Comparison of ENCODE assay signal across 30 cellular contexts in the genomic region with DNA sequence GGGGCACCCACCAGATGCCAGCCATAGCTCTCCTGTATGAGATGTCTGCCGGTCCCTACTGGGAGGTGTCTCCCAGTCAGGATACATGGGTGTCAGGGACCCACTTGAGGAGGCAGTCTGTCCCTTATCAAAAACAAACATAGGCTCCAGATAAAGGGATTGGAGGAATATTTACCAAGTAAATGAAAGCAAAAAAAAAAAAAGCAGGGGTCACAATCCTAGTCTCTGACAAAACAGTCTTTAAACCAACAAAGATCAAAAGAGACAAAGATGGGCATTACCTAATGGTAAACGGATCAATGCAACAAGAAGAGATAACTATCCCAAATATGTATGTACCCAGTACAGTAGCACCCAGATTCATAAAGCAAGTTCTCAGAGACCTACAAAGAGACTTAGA.
"Had no signal": no experiment of that assay in that cellular context is flagged by ENCODE, and none has a peak within 500 bp of the region (broad histone marks: within the 10 kb centered on the region; RNA-seq: fewer than 3 reads in every experiment).

No MANE protein-coding gene starts in this region.

- DNase-seq: natural killer cell; occipital lobe; ovary; psoas muscle; right cardiac atrium; spleen; stimulated activated CD4-positive, alpha-beta T cell treated with anti-CD3 and anti-CD28 coated beads, Interleukin-12 subunit alpha, Interleukin-12 subunit beta, amount 100 ng/mL, for 4 hours; stimulated activated CD4-positive, alpha-beta T cell treated with anti-CD3 and anti-CD28 coated beads, Interleukin-1b, Interleukin-23, amount 100 ng/mL, for 48 hours; stimulated activated CD4-positive, alpha-beta T cell treated with anti-CD3 and anti-CD28 coated beads, Interleukin-4, amount 100 ng/mL, for 1 hour; stimulated activated CD4-positive, alpha-beta T cell treated with anti-CD3 and anti-CD28 coated beads, Interleukin-4, amount 100 ng/mL, for 4 hours; stimulated activated CD8-positive, alpha-beta memory T cell treated with anti-CD3 and anti-CD28 coated beads, Interleukin-4, amount 100 ng/mL, for 48 hours; stimulated activated naive CD4-positive, alpha-beta T cell; stimulated activated naive CD8-positive, alpha-beta T cell treated with anti-CD3 and anti-CD28 coated beads, Interleukin-15, amount 100 ng/mL, for 72 hours; stimulated activated naive CD8-positive, alpha-beta T cell treated with anti-CD3 and anti-CD28 coated beads, Interleukin-15, Interleukin-2, amounts not matched to agents 100 U/mL and 50 U/mL, for 24 hours; substantia nigra; testis; tibial artery; transverse colon; upper lobe of right lung; uterus had no signal

- H3K4me1 Mint-ChIP-seq: natural killer cell; nephron; neural progenitor cell; stimulated activated memory B cell treated with anti-CD40 and anti-IgM and Interleukin-4, amounts not matched to agents 10 μg/mL and 1 μg/mL and 100 μg/mL, for 72 hours; stimulated activated naive CD8-positive, alpha-beta T cell treated with anti-CD3 and anti-CD28 coated beads, Interleukin-15, amount 100 ng/mL, for 72 hours had no signal

- H3K4me2 ChIP-seq: neural progenitor cell, smooth muscle cell had no signal

- H3K79me2 ChIP-seq: parathyroid adenoma had no signal

- H3K27me3 ChIP-seq: neural progenitor cell, ovary, spleen, suprapubic skin, testis, tibial artery, transverse colon, upper lobe of right lung, uterus had no signal

- H3K27ac ChIP-seq: neural progenitor cell, ovary, parathyroid adenoma, psoas muscle, skin epidermis, spleen, suprapubic skin, testis, tibial artery, transverse colon, upper lobe of right lung, uterus had no signal

- H3K4me3 ChIP-seq: neural progenitor cell, ovary, psoas muscle, skin epidermis, smooth muscle cell, spleen, suprapubic skin, testis, tibial artery, transverse colon, upper lobe of right lung, uterus had no signal

- H3K36me3 ChIP-seq: neural progenitor cell, ovary, spleen, suprapubic skin, tibial artery, transverse colon, upper lobe of right lung, uterus had no signal

- H3K4me1 ChIP-seq: neural progenitor cell, parathyroid adenoma, psoas muscle, spleen, suprapubic skin, testis, tibial artery, transverse colon, upper lobe of right lung, uterus had no signal

- H3K36me3 Mint-ChIP-seq: neural progenitor cell; stimulated activated memory B cell treated with anti-CD40 and anti-IgM and Interleukin-4, amounts not matched to agents 10 μg/mL and 1 μg/mL and 100 μg/mL, for 72 hours; type B pancreatic cell had no signal

- H3K27ac Mint-ChIP-seq: natural killer cell; nephron; neural progenitor cell; progenitor cell of endocrine pancreas; stimulated activated memory B cell treated with anti-CD40 and anti-IgM and Interleukin-4, amounts not matched to agents 10 μg/mL and 1 μg/mL and 100 μg/mL, for 72 hours; stimulated activated naive CD8-positive, alpha-beta T cell treated with anti-CD3 and anti-CD28 coated beads, Interleukin-15, amount 100 ng/mL, for 72 hours; type B pancreatic cell had no signal

- H3K27me3 Mint-ChIP-seq: stimulated activated memory B cell treated with anti-CD40 and anti-IgM and Interleukin-4, amounts not matched to agents 10 μg/mL and 1 μg/mL and 100 μg/mL, for 72 hours; stimulated activated naive CD8-positive, alpha-beta T cell treated with anti-CD3 and anti-CD28 coated beads, Interleukin-15, amount 100 ng/mL, for 72 hours had no signal

- H3K9ac ChIP-seq: neural progenitor cell, parathyroid adenoma had no signal

- H3K9me3 Mint-ChIP-seq: neural progenitor cell, type B pancreatic cell had no signal

- ATAC-seq: natural killer cell; psoas muscle; right cardiac atrium; sciatic nerve; stimulated activated memory B cell treated with anti-CD40 and anti-IgM and Interleukin-4, amounts not matched to agents 10 μg/mL and 1 μg/mL and 100 μg/mL, for 72 hours; stimulated activated naive CD8-positive, alpha-beta T cell treated with anti-CD3 and anti-CD28 coated beads, Interleukin-15, amount 100 ng/mL, for 72 hours; stimulated activated naive CD8-positive, alpha-beta T cell treated with anti-CD3 and anti-CD28 coated beads, Interleukin-15, Interleukin-2, amounts not matched to agents 100 U/mL and 50 U/mL, for 24 hours; upper lobe of right lung had no signal

- H3K9me3 ChIP-seq: ovary, psoas muscle, suprapubic skin, testis, tibial artery, transverse colon, upper lobe of right lung, uterus had no signal

- H2AFZ ChIP-seq: neural progenitor cell, parathyroid adenoma had no signal

- H3K4me3 Mint-ChIP-seq: natural killer cell; nephron; neural progenitor cell; stimulated activated memory B cell treated with anti-CD40 and anti-IgM and Interleukin-4, amounts not matched to agents 10 μg/mL and 1 μg/mL and 100 μg/mL, for 72 hours; stimulated activated naive CD8-positive, alpha-beta T cell treated with anti-CD3 and anti-CD28 coated beads, Interleukin-15, amount 100 ng/mL, for 72 hours; type B pancreatic cell had no signal
